Comparison of ENCODE assay signal across 21 cellular contexts in the genomic region with DNA sequence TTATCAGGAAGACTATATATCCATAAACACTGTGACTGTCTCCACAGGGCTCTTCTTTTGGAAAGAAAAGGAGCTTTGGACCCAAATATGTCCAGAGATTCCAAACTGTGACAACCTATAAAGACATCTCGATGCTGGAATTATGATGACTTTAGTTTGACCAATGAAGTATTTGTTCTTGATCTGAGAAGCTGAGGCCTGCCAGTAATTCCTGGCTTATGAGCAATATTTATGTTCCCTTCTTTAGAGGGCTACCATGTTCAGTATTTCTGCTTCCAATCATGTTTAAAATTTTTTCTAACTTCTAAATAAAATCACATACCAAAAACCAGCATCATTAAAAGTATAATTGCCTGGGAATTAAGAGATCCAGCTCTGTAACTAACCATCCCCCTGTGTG. TPM values are rescaled to one million over a fixed set of nuclear protein-coding genes. Genes with fewer than 3 reads are reported as not detected.
DNase-seq lines count a peak whose midpoint lies in the region; ATAC-seq, FAIRE-seq and TF ChIP-seq lines count a peak whose summit lies in the region.
"Had no signal": no experiment of that assay in that cellular context is flagged by ENCODE, and none has a peak within 500 bp of the region (broad histone marks: within the 10 kb centered on the region; RNA-seq: fewer than 3 reads in every experiment).

No MANE protein-coding gene starts in this region.

- DNase-seq in A172 (ENCODE audit: low spot score) = peak; percentile 46
- DNase-seq in H54 (ENCODE audit: insufficient read length, low spot score) = no peak
- no peak for DNase-seq in ascending aorta (ENCODE audit: low spot score in 2 of 2)
- DNase-seq in fibroblast of the conjunctiva (ENCODE audit: low read depth) = peak; percentile 9
- no peak for DNase-seq in left colon
- DNase-seq in stimulated activated CD4-positive, alpha-beta T cell treated with anti-CD3 and anti-CD28 coated beads, Interleukin-4, amount 100 ng/mL, for 24 hours = no peak
- DNase-seq in NOMO-1 treated with dmso at 0.1 percent for 144 hours (lab: John Stamatoyannopoulos, UW; ENCODE audit: unreplicated experiment) = no peak
- DNase-seq: activated CD4-positive, alpha-beta T cell treated with anti-CD3 and anti-CD28 coated beads, Interleukin-2, amount 10 ng/mL, durations not matched to agents 7 days and 5 days; activated CD8-positive, alpha-beta memory T cell treated with anti-CD3 and anti-CD28 coated beads, Interleukin-2, amount 50 U/mL, for 48 hours; DND-41; hippocampal formation; mesenchymal stem cell; natural killer cell; NCI-H1092; NCI-H774; stimulated activated CD4-positive, alpha-beta T cell treated with anti-CD3 and anti-CD28 coated beads, Interleukin-12 subunit alpha, Interleukin-12 subunit beta, amount 100 ng/mL, for 4 hours; stimulated activated naive B cell treated with anti-CD40 and anti-IgM and Interleukin-4, amounts not matched to agents 10 μg/mL and 1 μg/mL and 100 μg/mL, for 72 hours; upper lobe of left lung had no signal

- no peak for TF ChIP-seq POLR2A in H54 (IDR thresholded peaks at IDR 0.05; ENCODE audit: low read depth, low read length)

- peak overlapping the region; percentile 53 to 57 for H3K27ac ChIP-seq in ascending aorta
- H3K27ac ChIP-seq: 22Rv1, upper lobe of left lung had no signal

- H3K36me3 ChIP-seq in ascending aorta = peaks cover 2 to 3% of the 10 kb centered on the region in 2 donors

- intact Hi-C loops in ascending aorta (cut with DNase I) (no loop called here), left colon (cut with DNase I, micrococcal nuclease) (no loop called here)

- H3K4me3 ChIP-seq in ascending aorta = no peak overlapping the region
- H3K4me3 ChIP-seq: upper lobe of left lung had no signal

- no peaks in the 10 kb centered on the region for H3K27me3 ChIP-seq in ascending aorta
- H3K27me3 ChIP-seq: upper lobe of left lung had no signal

- FAIRE-seq in H54 (lab: Jason Lieb, UNC) = peak; percentile 15
- FAIRE-seq: TTC549 had no signal

- ATAC-seq in left colon (no peak), GM21825 (IDR thresholded peaks at IDR 0.05; ENCODE audit: unreplicated experiment) (no peak)
- ATAC-seq: natural killer cell; stimulated activated naive B cell treated with anti-CD40 and anti-IgM and Interleukin-4, amounts not matched to agents 10 μg/mL and 1 μg/mL and 100 μg/mL, for 72 hours had no signal

- peaks cover 0 to 14% of the 10 kb centered on the region in 2 donors for H3K4me1 ChIP-seq in ascending aorta

- H3K9me3 ChIP-seq in ascending aorta = no peaks in the 10 kb centered on the region
- H3K9me3 ChIP-seq: upper lobe of left lung had no signal

- no peak for TF ChIP-seq CTCF in ascending aorta (IDR thresholded peaks at IDR 0.05)

RNA-seq across cellular contexts. Expression of a gene that starts 41.1 kb away (rescaled TPM):
- 190 and 290 TPM in 2 replicates for total RNA-seq in A172 (2014; rRNA removed; shearing (Covaris generic))
- total RNA-seq in ascending aorta = 31.8 TPM
- total RNA-seq in left colon = 10 to 100 TPM; 45.3 to 54.4 TPM

Comparison
In these comparisons a context has a peak if more than half of its experiments do, and no peak if none do; other contexts are left out.
1. DNase-seq: peak in A172 (single experiment) and fibroblast of the conjunctiva (single experiment); none in H54 (single experiment), ascending aorta (0 of 2), left colon (0 of 2), stimulated activated CD4-positive, alpha-beta T cell treated with anti-CD3 and anti-CD28 coated beads, Interleukin-4, amount 100 ng/mL, for 24 hours (single experiment) and NOMO-1 treated with dmso at 0.1 percent for 144 hours (single experiment).